ENCODE assay signal across 15 cellular contexts in the genomic region with DNA sequence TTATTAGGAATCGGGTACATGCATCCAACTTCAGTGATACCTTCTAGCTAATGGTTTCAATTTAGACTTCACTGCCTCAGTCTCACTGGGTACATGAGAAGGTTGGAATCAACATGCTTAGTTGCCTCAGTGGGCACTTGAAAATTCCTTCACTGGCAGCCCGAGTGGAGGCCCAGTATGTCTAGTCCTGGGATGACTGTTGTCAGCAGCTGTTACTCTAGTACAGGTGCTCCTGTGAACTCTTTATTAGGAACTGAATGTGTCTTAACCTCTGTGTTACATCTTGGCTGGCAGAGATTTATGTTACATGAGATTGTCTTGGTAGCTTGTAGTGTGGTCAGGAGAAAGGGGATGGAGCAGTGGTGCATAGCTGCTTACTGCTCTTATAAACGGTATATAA. TPM values are rescaled to one million over a fixed set of nuclear protein-coding genes. Genes with fewer than 3 reads are reported as not detected.
A peak's percentile ranks its signal among the peaks of the same experiment; 100 is the strongest.
DNase-seq lines count a peak whose midpoint lies in the region; ATAC-seq lines count a peak whose summit lies in the region.
"Had no signal": no experiment of that assay in that cellular context is flagged by ENCODE, and none has a peak within 500 bp of the region (broad histone marks: within the 10 kb centered on the region; RNA-seq: fewer than 3 reads in every experiment).

No MANE protein-coding gene starts in this region.

- H3K4me1 Mint-ChIP-seq in activated T-cell treated with anti-CD3 and anti-CD28 coated beads, Interleukin-2, amount 50 U/mL, for 24 hours (ENCODE audit: low read depth), result no peaks in the 10 kb centered on the region
- H3K4me1 Mint-ChIP-seq: H9 had no signal

- DNase-seq in activated T-cell treated with anti-CD3 and anti-CD28 coated beads, Interleukin-2, amount 50 U/mL, for 24 hours, result no peak
- DNase-seq in activated T-cell treated with anti-CD3 and anti-CD28 coated beads, Interleukin-2, amount 50 U/mL, for 1 hour, result no peak
- DNase-seq in LHCN-M2 (ENCODE audit: low read depth), result peak; percentile 16
- peak; percentile 65 for DNase-seq in myocyte (ENCODE audit: low read depth)
- no peak for DNase-seq in head of caudate nucleus
- no peak for DNase-seq in NCI-H1048 (lab: John Stamatoyannopoulos, UW)
- DNase-seq: BE2C; C1 segment of cervical spinal cord; Caco-2; CD4-positive, alpha-beta T cell; H9 had no signal

- H3K36me3 Mint-ChIP-seq in activated T-cell treated with anti-CD3 and anti-CD28 coated beads, Interleukin-2, amount 50 U/mL, for 24 hours (ENCODE audit: low read depth), result peaks cover 96% of the 10 kb centered on the region

- intact Hi-C loops in head of caudate nucleus (cut with DNase I), result loop anchor here (10.0 kb wide), 1 partner anchor 585 kb away; no protein-coding TSS in a partner anchor

- no peak for ATAC-seq in HG03139 (IDR thresholded peaks at IDR 0.05; ENCODE audit: unreplicated experiment)
- ATAC-seq: HepG2 had no signal

- H3K4me3 Mint-ChIP-seq in activated T-cell treated with anti-CD3 and anti-CD28 coated beads, Interleukin-2, amount 50 U/mL, for 24 hours, result no peak overlapping the region
- H3K4me3 Mint-ChIP-seq: CD4-positive, alpha-beta T cell; H9 had no signal

- no peaks in the 10 kb centered on the region for H3K27me3 Mint-ChIP-seq in activated T-cell treated with anti-CD3 and anti-CD28 coated beads, Interleukin-2, amount 50 U/mL, for 24 hours
- H3K27me3 Mint-ChIP-seq: CD4-positive, alpha-beta T cell had no signal

- H3K27ac Mint-ChIP-seq in activated T-cell treated with anti-CD3 and anti-CD28 coated beads, Interleukin-2, amount 50 U/mL, for 24 hours, result peak overlapping the region; percentile 23
- H3K27ac Mint-ChIP-seq: CD4-positive, alpha-beta T cell; H9 had no signal

- H3K9me3 Mint-ChIP-seq in activated T-cell treated with anti-CD3 and anti-CD28 coated beads, Interleukin-2, amount 50 U/mL, for 24 hours, result no peaks in the 10 kb centered on the region
- H3K9me3 Mint-ChIP-seq: CD4-positive, alpha-beta T cell; H9 had no signal

RNA-seq across cellular contexts. Expression of gene PLA2G2E, which starts 13.4 kb away (rescaled TPM):
- total RNA-seq in LHCN-M2 (2014; rRNA removed) (not detected in 2 replicates), myocyte (not detected in 2 replicates)
- polyA plus RNA-seq in LHCN-M2 (2012), result not detected
- polyA plus RNA-seq in myocyte (2012), result not detected
- total RNA-seq: A172; CD4-positive, alpha-beta T cell; H1; H9; HepG2 had no signal
- polyA plus RNA-seq: H1, HepG2 had no signal

RNA-seq across cellular contexts. Expression of gene OTUD3, which starts 27.8 kb away (rescaled TPM):
- total RNA-seq in LHCN-M2 (2014; rRNA removed) (4.0 and 4.4 TPM in 2 replicates), myocyte (10.6 and 12.5 TPM in 2 replicates)
- 2.1 TPM for polyA plus RNA-seq in LHCN-M2 (2012)
- 5.0 TPM for polyA plus RNA-seq in myocyte (2012)

Comparison
In these comparisons a context has a peak if more than half of its experiments do, and no peak if none do; other contexts are left out.
1. DNase-seq: peak in LHCN-M2 (single experiment) and myocyte (single experiment); none in activated T-cell treated with anti-CD3 and anti-CD28 coated beads, Interleukin-2, amount 50 U/mL, for 24 hours (single experiment), activated T-cell treated with anti-CD3 and anti-CD28 coated beads, Interleukin-2, amount 50 U/mL, for 1 hour (single experiment), head of caudate nucleus (0 of 42) and NCI-H1048 (single experiment).